In the genomic region with DNA sequence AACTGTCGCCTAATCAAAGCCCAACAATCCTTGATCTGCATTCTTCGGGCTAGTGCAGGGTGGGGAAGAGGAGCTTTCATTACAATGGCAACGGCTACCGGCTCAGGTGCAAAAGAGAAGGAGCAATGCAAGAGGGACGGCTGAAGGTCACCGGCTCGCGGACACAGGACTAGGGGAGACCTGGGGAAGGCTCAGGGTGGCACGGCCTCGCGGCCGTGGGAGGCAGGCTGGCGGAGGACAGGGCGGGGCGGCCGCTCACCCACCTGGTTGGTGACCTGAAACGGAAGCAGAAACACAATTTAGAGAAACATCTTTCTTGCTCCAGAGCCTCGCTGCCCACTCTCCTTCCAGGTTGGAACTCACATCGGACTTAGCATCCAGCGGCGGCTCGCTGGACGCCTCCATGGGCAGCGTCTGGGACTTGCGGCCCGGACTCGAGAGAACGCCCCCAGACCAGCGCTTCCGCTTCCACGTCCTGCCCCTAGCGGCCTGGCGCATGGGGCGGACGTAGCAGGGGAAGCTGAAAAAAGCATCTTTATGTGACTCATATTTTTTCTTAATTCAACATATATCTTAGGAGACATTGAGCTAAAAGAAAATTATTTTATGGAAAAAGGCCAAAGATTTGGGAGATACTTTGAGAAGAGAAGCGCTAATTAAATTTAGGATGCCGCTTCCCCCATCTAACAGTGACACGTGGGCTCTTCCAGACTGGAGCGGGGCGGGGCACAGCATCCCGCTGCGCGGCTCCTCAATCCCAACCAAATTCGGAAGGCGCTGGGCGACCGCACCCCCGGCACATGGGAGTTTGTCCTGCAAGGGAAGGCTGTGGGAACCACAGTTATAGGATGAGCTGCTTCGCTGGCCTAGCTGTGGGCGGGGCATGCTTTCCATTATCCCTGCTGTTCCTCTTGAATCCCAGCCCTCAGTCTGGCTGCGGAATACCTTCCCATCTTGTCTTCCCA, we compare ENCODE assay signal across 1 cellular context.
TF ChIP-seq lines count a peak whose summit lies in the region.

A gene (minus strand): TSS at position 441 of the 965 bp plus-strand sequence. CDS start 36 bp downstream, at position 405.

TF ChIP-seq in HepG2, 621 proteins besides CTCF, POLR2A, EP300 and RAD21 (continued from another document and continues in another):
- TF ChIP-seq, protein P1, sequence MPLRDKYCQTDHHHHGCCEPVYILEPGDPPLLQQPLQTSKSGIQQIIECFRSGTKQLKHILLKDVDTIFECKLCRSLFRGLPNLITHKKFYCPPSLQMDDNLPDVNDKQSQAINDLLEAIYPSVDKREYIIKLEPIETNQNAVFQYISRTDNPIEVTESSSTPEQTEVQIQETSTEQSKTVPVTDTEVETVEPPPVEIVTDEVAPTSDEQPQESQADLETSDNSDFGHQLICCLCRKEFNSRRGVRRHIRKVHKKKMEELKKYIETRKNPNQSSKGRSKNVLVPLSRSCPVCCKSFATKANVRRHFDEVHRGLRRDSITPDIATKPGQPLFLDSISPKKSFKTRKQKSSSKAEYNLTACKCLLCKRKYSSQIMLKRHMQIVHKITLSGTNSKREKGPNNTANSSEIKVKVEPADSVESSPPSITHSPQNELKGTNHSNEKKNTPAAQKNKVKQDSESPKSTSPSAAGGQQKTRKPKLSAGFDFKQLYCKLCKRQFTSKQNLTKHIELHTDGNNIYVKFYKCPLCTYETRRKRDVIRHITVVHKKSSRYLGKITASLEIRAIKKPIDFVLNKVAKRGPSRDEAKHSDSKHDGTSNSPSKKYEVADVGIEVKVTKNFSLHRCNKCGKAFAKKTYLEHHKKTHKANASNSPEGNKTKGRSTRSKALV (CRISPR knock-in tag; IDR thresholded peaks at IDR 0.05) = 0 out of 2 replicates have a peak, but pooled peaks have one; percentile 18
- no peak for TF ChIP-seq ZNF17 (CRISPR knock-in tag; IDR thresholded peaks at IDR 0.05)
- peak; percentile 95 for TF ChIP-seq PHF8 (CRISPR knock-in tag; IDR thresholded peaks at IDR 0.05)
- TF ChIP-seq KDM5B (CRISPR knock-in tag; IDR thresholded peaks at IDR 0.05; ENCODE audit: borderline replicate concordance) = peak; percentile 91; the same call in 1 of the 2 replicates
- TF ChIP-seq, protein P2, sequence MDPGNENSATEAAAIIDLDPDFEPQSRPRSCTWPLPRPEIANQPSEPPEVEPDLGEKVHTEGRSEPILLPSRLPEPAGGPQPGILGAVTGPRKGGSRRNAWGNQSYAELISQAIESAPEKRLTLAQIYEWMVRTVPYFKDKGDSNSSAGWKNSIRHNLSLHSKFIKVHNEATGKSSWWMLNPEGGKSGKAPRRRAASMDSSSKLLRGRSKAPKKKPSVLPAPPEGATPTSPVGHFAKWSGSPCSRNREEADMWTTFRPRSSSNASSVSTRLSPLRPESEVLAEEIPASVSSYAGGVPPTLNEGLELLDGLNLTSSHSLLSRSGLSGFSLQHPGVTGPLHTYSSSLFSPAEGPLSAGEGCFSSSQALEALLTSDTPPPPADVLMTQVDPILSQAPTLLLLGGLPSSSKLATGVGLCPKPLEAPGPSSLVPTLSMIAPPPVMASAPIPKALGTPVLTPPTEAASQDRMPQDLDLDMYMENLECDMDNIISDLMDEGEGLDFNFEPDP (CRISPR knock-in tag; conservative IDR thresholded peaks at IDR 0.05) = no peak
- no peak for TF ChIP-seq MAF1 (CRISPR knock-in tag; IDR thresholded peaks at IDR 0.05; ENCODE audit: borderline replicate concordance)
- no peak for TF ChIP-seq MTA3 (CRISPR knock-in tag; IDR thresholded peaks at IDR 0.05)
- TF ChIP-seq ZC3H13 (CRISPR knock-in tag; IDR thresholded peaks at IDR 0.05) = no peak
- peak; percentile 44; the same call in 1 of the 2 replicates for TF ChIP-seq SRF (IDR thresholded peaks at IDR 0.05; ENCODE audit: low read depth, low read length)
- TF ChIP-seq RBFOX2 (IDR thresholded peaks at IDR 0.05; ENCODE audit: low read depth, low read length) = peak; percentile 87
- TF ChIP-seq, protein P3, sequence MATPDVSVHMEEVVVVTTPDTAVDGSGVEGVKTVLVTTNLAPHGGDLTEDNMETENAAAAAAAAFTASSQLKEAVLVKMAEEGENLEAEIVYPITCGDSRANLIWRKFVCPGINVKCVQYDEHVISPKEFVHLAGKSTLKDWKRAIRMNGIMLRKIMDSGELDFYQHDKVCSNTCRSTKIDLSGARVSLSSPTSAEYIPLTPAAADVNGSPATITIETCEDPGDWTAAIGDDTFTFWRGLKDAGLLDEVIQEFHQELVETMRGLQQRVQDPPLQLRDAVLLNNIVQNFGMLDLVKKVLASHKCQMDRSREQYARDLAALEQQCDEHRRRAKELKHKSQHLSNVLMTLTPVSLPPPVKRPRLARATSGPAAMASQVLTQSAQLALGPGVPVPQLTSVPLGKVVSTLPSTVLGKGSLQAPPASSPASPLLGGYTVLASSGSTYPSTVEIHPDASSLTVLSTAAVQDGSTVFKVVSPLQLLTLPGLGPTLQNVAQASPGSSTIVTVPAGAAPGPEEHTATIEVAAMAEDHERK (CRISPR knock-in tag; IDR thresholded peaks at IDR 0.05; ENCODE audit: low read depth) = peak; percentile 29; the same call in 1 of the 2 replicates
- TF ChIP-seq, protein P4, sequence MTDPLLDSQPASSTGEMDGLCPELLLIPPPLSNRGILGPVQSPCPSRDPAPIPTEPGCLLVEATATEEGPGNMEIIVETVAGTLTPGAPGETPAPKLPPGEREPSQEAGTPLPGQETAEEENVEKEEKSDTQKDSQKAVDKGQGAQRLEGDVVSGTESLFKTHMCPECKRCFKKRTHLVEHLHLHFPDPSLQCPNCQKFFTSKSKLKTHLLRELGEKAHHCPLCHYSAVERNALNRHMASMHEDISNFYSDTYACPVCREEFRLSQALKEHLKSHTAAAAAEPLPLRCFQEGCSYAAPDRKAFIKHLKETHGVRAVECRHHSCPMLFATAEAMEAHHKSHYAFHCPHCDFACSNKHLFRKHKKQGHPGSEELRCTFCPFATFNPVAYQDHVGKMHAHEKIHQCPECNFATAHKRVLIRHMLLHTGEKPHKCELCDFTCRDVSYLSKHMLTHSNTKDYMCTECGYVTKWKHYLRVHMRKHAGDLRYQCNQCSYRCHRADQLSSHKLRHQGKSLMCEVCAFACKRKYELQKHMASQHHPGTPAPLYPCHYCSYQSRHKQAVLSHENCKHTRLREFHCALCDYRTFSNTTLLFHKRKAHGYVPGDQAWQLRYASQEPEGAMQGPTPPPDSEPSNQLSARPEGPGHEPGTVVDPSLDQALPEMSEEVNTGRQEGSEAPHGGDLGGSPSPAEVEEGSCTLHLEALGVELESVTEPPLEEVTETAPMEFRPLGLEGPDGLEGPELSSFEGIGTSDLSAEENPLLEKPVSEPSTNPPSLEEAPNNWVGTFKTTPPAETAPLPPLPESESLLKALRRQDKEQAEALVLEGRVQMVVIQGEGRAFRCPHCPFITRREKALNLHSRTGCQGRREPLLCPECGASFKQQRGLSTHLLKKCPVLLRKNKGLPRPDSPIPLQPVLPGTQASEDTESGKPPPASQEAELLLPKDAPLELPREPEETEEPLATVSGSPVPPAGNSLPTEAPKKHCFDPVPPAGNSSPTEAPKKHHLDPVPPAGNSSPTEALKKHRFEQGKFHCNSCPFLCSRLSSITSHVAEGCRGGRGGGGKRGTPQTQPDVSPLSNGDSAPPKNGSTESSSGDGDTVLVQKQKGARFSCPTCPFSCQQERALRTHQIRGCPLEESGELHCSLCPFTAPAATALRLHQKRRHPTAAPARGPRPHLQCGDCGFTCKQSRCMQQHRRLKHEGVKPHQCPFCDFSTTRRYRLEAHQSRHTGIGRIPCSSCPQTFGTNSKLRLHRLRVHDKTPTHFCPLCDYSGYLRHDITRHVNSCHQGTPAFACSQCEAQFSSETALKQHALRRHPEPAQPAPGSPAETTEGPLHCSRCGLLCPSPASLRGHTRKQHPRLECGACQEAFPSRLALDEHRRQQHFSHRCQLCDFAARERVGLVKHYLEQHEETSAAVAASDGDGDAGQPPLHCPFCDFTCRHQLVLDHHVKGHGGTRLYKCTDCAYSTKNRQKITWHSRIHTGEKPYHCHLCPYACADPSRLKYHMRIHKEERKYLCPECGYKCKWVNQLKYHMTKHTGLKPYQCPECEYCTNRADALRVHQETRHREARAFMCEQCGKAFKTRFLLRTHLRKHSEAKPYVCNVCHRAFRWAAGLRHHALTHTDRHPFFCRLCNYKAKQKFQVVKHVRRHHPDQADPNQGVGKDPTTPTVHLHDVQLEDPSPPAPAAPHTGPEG (CRISPR knock-in tag; IDR thresholded peaks at IDR 0.05) = 0 out of 2 replicates have a peak, but pooled peaks have one; percentile 65
- no peak for TF ChIP-seq ZNF430 (CRISPR knock-in tag; IDR thresholded peaks at IDR 0.05)
- no peak for TF ChIP-seq SSRP1 (CRISPR knock-in tag; IDR thresholded peaks at IDR 0.05)
- TF ChIP-seq MAFF (IDR thresholded peaks at IDR 0.05; ENCODE audit: low read depth, low read length) = no peak
- peak; percentile 82 for TF ChIP-seq KAT8 (CRISPR knock-in tag; IDR thresholded peaks at IDR 0.05)
- TF ChIP-seq MXI1 (IDR thresholded peaks at IDR 0.05; ENCODE audit: borderline replicate concordance, low read depth, low read length) = no peak; the same call in 2 of the 3 replicates
- TF ChIP-seq, protein P5, sequence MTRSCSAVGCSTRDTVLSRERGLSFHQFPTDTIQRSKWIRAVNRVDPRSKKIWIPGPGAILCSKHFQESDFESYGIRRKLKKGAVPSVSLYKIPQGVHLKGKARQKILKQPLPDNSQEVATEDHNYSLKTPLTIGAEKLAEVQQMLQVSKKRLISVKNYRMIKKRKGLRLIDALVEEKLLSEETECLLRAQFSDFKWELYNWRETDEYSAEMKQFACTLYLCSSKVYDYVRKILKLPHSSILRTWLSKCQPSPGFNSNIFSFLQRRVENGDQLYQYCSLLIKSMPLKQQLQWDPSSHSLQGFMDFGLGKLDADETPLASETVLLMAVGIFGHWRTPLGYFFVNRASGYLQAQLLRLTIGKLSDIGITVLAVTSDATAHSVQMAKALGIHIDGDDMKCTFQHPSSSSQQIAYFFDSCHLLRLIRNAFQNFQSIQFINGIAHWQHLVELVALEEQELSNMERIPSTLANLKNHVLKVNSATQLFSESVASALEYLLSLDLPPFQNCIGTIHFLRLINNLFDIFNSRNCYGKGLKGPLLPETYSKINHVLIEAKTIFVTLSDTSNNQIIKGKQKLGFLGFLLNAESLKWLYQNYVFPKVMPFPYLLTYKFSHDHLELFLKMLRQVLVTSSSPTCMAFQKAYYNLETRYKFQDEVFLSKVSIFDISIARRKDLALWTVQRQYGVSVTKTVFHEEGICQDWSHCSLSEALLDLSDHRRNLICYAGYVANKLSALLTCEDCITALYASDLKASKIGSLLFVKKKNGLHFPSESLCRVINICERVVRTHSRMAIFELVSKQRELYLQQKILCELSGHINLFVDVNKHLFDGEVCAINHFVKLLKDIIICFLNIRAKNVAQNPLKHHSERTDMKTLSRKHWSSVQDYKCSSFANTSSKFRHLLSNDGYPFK (CRISPR knock-in tag; IDR thresholded peaks at IDR 0.05; ENCODE audit: borderline replicate concordance) = no peak
- TF ChIP-seq DNMT3B (CRISPR knock-in tag; conservative IDR thresholded peaks at IDR 0.05) = no peak
- TF ChIP-seq, protein P6, sequence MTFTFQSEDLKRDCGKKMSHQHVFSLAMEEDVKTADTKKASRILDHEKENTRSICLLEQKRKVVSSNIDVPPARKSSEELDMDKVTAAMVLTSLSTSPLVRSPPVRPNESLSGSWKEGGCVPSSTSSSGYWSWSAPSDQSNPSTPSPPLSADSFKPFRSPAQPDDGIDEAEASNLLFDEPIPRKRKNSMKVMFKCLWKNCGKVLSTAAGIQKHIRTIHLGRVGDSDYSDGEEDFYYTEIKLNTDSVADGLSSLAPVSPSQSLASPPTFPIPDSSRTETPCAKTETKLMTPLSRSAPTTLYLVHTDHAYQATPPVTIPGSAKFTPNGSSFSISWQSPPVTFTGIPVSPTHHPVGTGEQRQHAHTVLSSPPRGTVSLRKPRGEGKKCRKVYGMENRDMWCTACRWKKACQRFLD (CRISPR knock-in tag; IDR thresholded peaks at IDR 0.05; ENCODE audit: borderline replicate concordance) = no peak; the same call in none of the 2 replicates
- TF ChIP-seq, protein P7, sequence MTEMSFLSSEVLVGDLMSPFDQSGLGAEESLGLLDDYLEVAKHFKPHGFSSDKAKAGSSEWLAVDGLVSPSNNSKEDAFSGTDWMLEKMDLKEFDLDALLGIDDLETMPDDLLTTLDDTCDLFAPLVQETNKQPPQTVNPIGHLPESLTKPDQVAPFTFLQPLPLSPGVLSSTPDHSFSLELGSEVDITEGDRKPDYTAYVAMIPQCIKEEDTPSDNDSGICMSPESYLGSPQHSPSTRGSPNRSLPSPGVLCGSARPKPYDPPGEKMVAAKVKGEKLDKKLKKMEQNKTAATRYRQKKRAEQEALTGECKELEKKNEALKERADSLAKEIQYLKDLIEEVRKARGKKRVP (CRISPR knock-in tag; IDR thresholded peaks at IDR 0.05) = no peak
- TF ChIP-seq ATRX (CRISPR knock-in tag; IDR thresholded peaks at IDR 0.05; ENCODE audit: borderline replicate concordance) = no peak
- no peak for TF ChIP-seq FOXA1 (IDR thresholded peaks at IDR 0.05)
- TF ChIP-seq FOXA1 (CRISPR knock-in tag; IDR thresholded peaks at IDR 0.05) = no peak
- TF ChIP-seq, protein P8, sequence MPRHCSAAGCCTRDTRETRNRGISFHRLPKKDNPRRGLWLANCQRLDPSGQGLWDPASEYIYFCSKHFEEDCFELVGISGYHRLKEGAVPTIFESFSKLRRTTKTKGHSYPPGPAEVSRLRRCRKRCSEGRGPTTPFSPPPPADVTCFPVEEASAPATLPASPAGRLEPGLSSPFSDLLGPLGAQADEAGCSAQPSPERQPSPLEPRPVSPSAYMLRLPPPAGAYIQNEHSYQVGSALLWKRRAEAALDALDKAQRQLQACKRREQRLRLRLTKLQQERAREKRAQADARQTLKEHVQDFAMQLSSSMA (CRISPR knock-in tag; IDR thresholded peaks at IDR 0.05) = no peak; the same call in 1 of the 2 replicates
- TF ChIP-seq, protein P9, sequence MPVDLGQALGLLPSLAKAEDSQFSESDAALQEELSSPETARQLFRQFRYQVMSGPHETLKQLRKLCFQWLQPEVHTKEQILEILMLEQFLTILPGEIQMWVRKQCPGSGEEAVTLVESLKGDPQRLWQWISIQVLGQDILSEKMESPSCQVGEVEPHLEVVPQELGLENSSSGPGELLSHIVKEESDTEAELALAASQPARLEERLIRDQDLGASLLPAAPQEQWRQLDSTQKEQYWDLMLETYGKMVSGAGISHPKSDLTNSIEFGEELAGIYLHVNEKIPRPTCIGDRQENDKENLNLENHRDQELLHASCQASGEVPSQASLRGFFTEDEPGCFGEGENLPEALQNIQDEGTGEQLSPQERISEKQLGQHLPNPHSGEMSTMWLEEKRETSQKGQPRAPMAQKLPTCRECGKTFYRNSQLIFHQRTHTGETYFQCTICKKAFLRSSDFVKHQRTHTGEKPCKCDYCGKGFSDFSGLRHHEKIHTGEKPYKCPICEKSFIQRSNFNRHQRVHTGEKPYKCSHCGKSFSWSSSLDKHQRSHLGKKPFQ (CRISPR knock-in tag; IDR thresholded peaks at IDR 0.05; ENCODE audit: insufficient replicate concordance) = no peak
- peak; percentile 53; the same call in 1 of the 2 replicates for TF ChIP-seq HOXA3 (CRISPR knock-in tag; IDR thresholded peaks at IDR 0.05)
- peak; percentile 22; the same call in 1 of the 2 replicates for TF ChIP-seq ZNF788 (CRISPR knock-in tag; IDR thresholded peaks at IDR 0.05; ENCODE audit: borderline replicate concordance)
- TF ChIP-seq, protein P10, sequence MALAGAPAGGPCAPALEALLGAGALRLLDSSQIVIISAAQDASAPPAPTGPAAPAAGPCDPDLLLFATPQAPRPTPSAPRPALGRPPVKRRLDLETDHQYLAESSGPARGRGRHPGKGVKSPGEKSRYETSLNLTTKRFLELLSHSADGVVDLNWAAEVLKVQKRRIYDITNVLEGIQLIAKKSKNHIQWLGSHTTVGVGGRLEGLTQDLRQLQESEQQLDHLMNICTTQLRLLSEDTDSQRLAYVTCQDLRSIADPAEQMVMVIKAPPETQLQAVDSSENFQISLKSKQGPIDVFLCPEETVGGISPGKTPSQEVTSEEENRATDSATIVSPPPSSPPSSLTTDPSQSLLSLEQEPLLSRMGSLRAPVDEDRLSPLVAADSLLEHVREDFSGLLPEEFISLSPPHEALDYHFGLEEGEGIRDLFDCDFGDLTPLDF (CRISPR knock-in tag; IDR thresholded peaks at IDR 0.05) = peak; percentile 54; the same call in 1 of the 2 replicates
- no peak for TF ChIP-seq ZNF235 (CRISPR knock-in tag; IDR thresholded peaks at IDR 0.05; ENCODE audit: borderline replicate concordance)
- TF ChIP-seq MYC (CRISPR knock-in tag; IDR thresholded peaks at IDR 0.05; ENCODE audit: borderline replicate concordance) = peak; percentile 69
- peak; percentile 60; the same call in 1 of the 2 replicates for TF ChIP-seq SNAI1 (CRISPR knock-in tag; IDR thresholded peaks at IDR 0.05; ENCODE audit: borderline replicate concordance)
